ENCODE assay signal across 25 cellular contexts in genomic region chr2:191476901-191477300, GRCh38.
"Had no signal": no experiment of that assay in that cellular context is flagged by ENCODE, and none has a peak within 500 bp of the region (broad histone marks: within the 10 kb centered on the region; RNA-seq: fewer than 3 reads in every experiment).

No MANE protein-coding gene starts in this region.

- FAIRE-seq: frontal cortex had no signal

- H3K36me3 ChIP-seq: ascending aorta, brain microvascular endothelial cell had no signal

- H3K4me3 ChIP-seq: ascending aorta, coronary artery, dorsolateral prefrontal cortex had no signal

- H3K27me3 ChIP-seq: ascending aorta, brain microvascular endothelial cell, dorsolateral prefrontal cortex had no signal

- ATAC-seq: activated CD4-positive, alpha-beta T cell treated with anti-CD3 and anti-CD28 coated beads for 36 hours; activated naive CD4-positive, alpha-beta T cell treated with anti-CD3 and anti-CD28 coated beads, Interleukin-2, amount 50 U/mL, for 72 hours; activated T-cell treated with anti-CD3 and anti-CD28 coated beads, Interleukin-2, amount 50 U/mL, for 72 hours; esophagus mucosa had no signal

- H3K4me1 ChIP-seq: ascending aorta had no signal

- DNase-seq: activated CD4-positive, alpha-beta memory T cell treated with anti-CD3 and anti-CD28 coated beads, Interleukin-2, amount 10 ng/mL, durations not matched to agents 7 days and 5 days; activated CD4-positive, alpha-beta T cell treated with anti-CD3 and anti-CD28 coated beads for 36 hours; activated CD4-positive, alpha-beta T cell treated with anti-CD3 and anti-CD28 coated beads, Interleukin-2, amount 10 ng/mL, durations not matched to agents 24 days and 14 days; activated CD4-positive, CD25-positive, alpha-beta regulatory T cell; activated CD4-positive, CD25-positive, alpha-beta regulatory T cell treated with anti-CD3 and anti-CD28 coated beads, Interleukin-2, amount 50 U/mL, for 72 hours; activated CD8-positive, alpha-beta memory T cell treated with anti-CD3 and anti-CD28 coated beads, Interleukin-2, amount 50 U/mL, for 48 hours; activated gamma-delta T cell; activated naive CD4-positive, alpha-beta T cell; activated naive CD4-positive, alpha-beta T cell treated with anti-CD3 and anti-CD28 coated beads, Interleukin-2, amount 10 ng/mL, durations not matched to agents 7 days and 5 days; activated naive CD8-positive, alpha-beta T cell treated with anti-CD3 and anti-CD28 coated beads, Interleukin-2, amount 10 ng/mL, durations not matched to agents 7 days and 5 days; activated T-cell treated with anti-CD3 and anti-CD28 coated beads for 4 hours; activated T-cell treated with anti-CD3 and anti-CD28 coated beads, Interleukin-2, amount 50 U/mL, for 24 hours; activated T-cell treated with anti-CD3 and anti-CD28 coated beads, Interleukin-2, amount 50 U/mL, for 72 hours; brain microvascular endothelial cell; dorsolateral prefrontal cortex; effector memory CD4-positive, alpha-beta T cell; endodermal cell; foreskin fibroblast; head of caudate nucleus; T-helper 2 cell had no signal

- H3K27ac ChIP-seq: ascending aorta, brain microvascular endothelial cell, coronary artery, dorsolateral prefrontal cortex had no signal
